In the genomic region with DNA sequence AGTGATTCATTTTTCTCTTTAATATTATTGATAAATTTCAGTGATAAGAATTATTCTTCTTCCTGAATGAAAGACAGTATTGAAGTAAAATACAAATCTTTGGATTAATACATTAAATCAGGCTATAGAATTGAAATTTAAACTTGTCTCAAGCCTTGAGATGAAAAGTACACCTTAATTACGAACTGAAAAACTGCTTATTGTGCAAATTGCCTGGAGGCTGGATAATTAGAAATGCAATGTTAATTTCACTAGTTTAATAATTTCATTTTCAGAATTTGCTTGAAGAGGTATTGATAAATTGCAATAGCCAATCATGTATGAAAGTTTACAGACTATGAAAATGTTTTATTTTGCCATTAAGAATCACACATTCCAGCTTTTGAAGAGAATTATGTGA, we compare ENCODE assay signal across 24 cellular contexts.
"Had no signal": no experiment of that assay in that cellular context is flagged by ENCODE, and none has a peak within 500 bp of the region (broad histone marks: within the 10 kb centered on the region; RNA-seq: fewer than 3 reads in every experiment).

No MANE protein-coding gene starts in this region.

- H3K36me3 ChIP-seq: neural progenitor cell, ovary, stomach, thoracic aorta, thyroid gland, tibial nerve, upper lobe of left lung, vagina had no signal

- H3K4me2 ChIP-seq: neural progenitor cell had no signal

- DNase-seq: natural killer cell; occipital lobe; ovary; psoas muscle; right cardiac atrium; stimulated activated CD4-positive, alpha-beta T cell treated with anti-CD3 and anti-CD28 coated beads, Interleukin-15, amount 100 ng/mL, for 24 hours; stimulated activated CD4-positive, alpha-beta T cell treated with anti-CD3 and anti-CD28 coated beads, Interleukin-2, amount 100 ng/mL, for 24 hours; stimulated activated CD4-positive, alpha-beta T cell treated with anti-CD3 and anti-CD28 coated beads, Interleukin-2, amount 100 ng/mL, for 48 hours; stimulated activated CD4-positive, alpha-beta T cell treated with anti-CD3 and anti-CD28 coated beads, Interleukin-4, amount 100 ng/mL, for 24 hours; stimulated activated naive B cell treated with anti-CD40 and anti-IgM and Interleukin-4, amounts not matched to agents 10 μg/mL and 1 μg/mL and 100 μg/mL, for 72 hours; stimulated activated naive CD4-positive, alpha-beta T cell treated with Interleukin-2 at 50 U/mL for 16 hours; stomach; thyroid gland; trophoblast cell; upper lobe of left lung had no signal

- H3K4me3 ChIP-seq: neural progenitor cell, ovary, psoas muscle, skin epidermis, stomach, thoracic aorta, thyroid gland, tibial nerve, upper lobe of left lung, vagina had no signal

- H3K27me3 ChIP-seq: neural progenitor cell, ovary, stomach, thyroid gland, tibial nerve, upper lobe of left lung, vagina had no signal

- H3K4me1 ChIP-seq: neural progenitor cell, parathyroid adenoma, psoas muscle, stomach, thyroid gland, tibial nerve, upper lobe of left lung, vagina had no signal

- H3K9me3 ChIP-seq: ovary, psoas muscle, stomach, thoracic aorta, thyroid gland, tibial nerve, upper lobe of left lung, vagina had no signal

- H3K79me2 ChIP-seq: parathyroid adenoma had no signal

- H2AFZ ChIP-seq: neural progenitor cell, parathyroid adenoma had no signal

- ATAC-seq: natural killer cell; psoas muscle; right cardiac atrium; sciatic nerve; stimulated activated effector memory CD8-positive, alpha-beta T cell treated with anti-CD3 and anti-CD28 coated beads, Interleukin-12 subunit alpha, Interleukin-12 subunit beta, amount 100 ng/mL, for 72 hours; stimulated activated naive B cell treated with anti-CD40 and anti-IgM and Interleukin-4, amounts not matched to agents 10 μg/mL and 1 μg/mL and 100 μg/mL, for 72 hours had no signal

- H3K9ac ChIP-seq: neural progenitor cell, parathyroid adenoma had no signal

- FAIRE-seq: urothelium cell line had no signal

- H3K27ac ChIP-seq: neural progenitor cell, ovary, parathyroid adenoma, psoas muscle, skin epidermis, stomach, thoracic aorta, thyroid gland, tibial nerve, upper lobe of left lung, vagina had no signal
